14 cellular contexts compared by ENCODE assay signal in genomic region chr7:46745700-46746090, GRCh38.
DNase-seq lines count a peak whose midpoint lies in the region; ATAC-seq and TF ChIP-seq lines count a peak whose summit lies in the region.
"Had no signal": no experiment of that assay in that cellular context is flagged by ENCODE, and none has a peak within 500 bp of the region (broad histone marks: within the 10 kb centered on the region; RNA-seq: fewer than 3 reads in every experiment).

No MANE protein-coding gene starts in this region.

- H3K4me3 ChIP-seq in Panc1 (ENCODE audit: low read depth in 2 of 2, low read length in 2 of 2) (no peak overlapping the region), epithelial cell of proximal tubule (ENCODE audit: low read depth, low read length) (no peak overlapping the region), breast epithelium (no peak overlapping the region)
- H3K4me3 ChIP-seq: A549 had no signal

- CTCF ChIA-PET in Panc1 (lab: Charles Lee), result no interaction called here

- TF ChIP-seq POLR2A in breast epithelium (IDR thresholded peaks at IDR 0.05), result no peak

- DNase-seq in Right ventricle myocardium superior (no peak), Right ventricle myocardium inferior (ENCODE audit: missing footprints) (no peak), Panc1 (ENCODE audit: low read depth, low spot score) (no peak), epithelial cell of proximal tubule (ENCODE audit: low read depth) (no peak), renal cortical epithelial cell (ENCODE audit: low read depth) (peak; percentile 43), NCI-H69 (lab: John Stamatoyannopoulos, UW) (no peak), breast epithelium (ENCODE audit: low spot score in 2 of 2) (no peak)
- DNase-seq: activated B cell treated with CpG ODN at 0.5 μM for 24 hours; activated effector memory CD4-positive, alpha-beta T cell treated with anti-CD3 and anti-CD28 coated beads, Interleukin-2, amount 50 U/mL, for 16 hours; cerebellar nuclear complex; NCI-H1694; NCI-H510A treated with DMSO at 0.1 percent for 48 hours had no signal

- in situ Hi-C loops in Panc1 (cut with HindIII; ENCODE audit: low pct_unique_long_range_greater_than_20kb, low sequenced_read_pairs), result no loop called here

- no peaks in the 10 kb centered on the region for H3K36me3 ChIP-seq in Panc1 (ENCODE audit: control insufficient read depth, insufficient read depth, low read length)
- no peaks in the 10 kb centered on the region for H3K36me3 ChIP-seq in breast epithelium

- POLR2A ChIA-PET in Panc1 (lab: Charles Lee), result no interaction called here

- intact Hi-C loops in Right ventricle myocardium superior (cut with DNase I), result no loop called here
- intact Hi-C loops in Right ventricle myocardium inferior (cut with DNase I), result no loop called here
- intact Hi-C loops in Panc1 (cut with micrococcal nuclease; ENCODE audit: unreplicated experiment), result no loop called here
- intact Hi-C loops in breast epithelium (cut with DNase I; ENCODE audit: low total_unique reads), result no loop called here

- BruUV-seq in Panc1 (replicated peaks; lab: Mats Ljungman, UMichigan), result no TSS peak

- H3K27ac ChIP-seq in Panc1 (ENCODE audit: low read length) (no peak overlapping the region), breast epithelium (no peak overlapping the region)

- H3K27me3 ChIP-seq in Panc1 (ENCODE audit: control insufficient read depth, insufficient read depth, low read length) (no peaks in the 10 kb centered on the region), breast epithelium (no peaks in the 10 kb centered on the region)

- TF ChIP-seq CTCF in Panc1 (IDR thresholded peaks at IDR 0.05), result peak; percentile 29; the same call in 1 of the 2 replicates
- peak; percentile 45 for TF ChIP-seq CTCF in epithelial cell of proximal tubule (conservative IDR thresholded peaks at IDR 0.05; ENCODE audit: low read depth, low read length)
- TF ChIP-seq CTCF in breast epithelium (IDR thresholded peaks at IDR 0.05), result no peak

- H3K9me3 ChIP-seq in Panc1 (ENCODE audit: control insufficient read depth, insufficient read depth, low read depth, low read length) (no peaks in the 10 kb centered on the region), breast epithelium (no peaks in the 10 kb centered on the region)
- H3K9me3 ChIP-seq: A549 had no signal

- no peaks in the 10 kb centered on the region for H3K4me1 ChIP-seq in Panc1 (ENCODE audit: control insufficient read depth, insufficient read depth, low read length)
- no peaks in the 10 kb centered on the region for H3K4me1 ChIP-seq in breast epithelium
- H3K4me1 ChIP-seq: A549 had no signal

- ATAC-seq in Right ventricle myocardium superior (ENCODE audit: poor library complexity) (peak; percentile 58), Right ventricle myocardium inferior (no peak), Panc1 (no peak), GM19452 (IDR thresholded peaks at IDR 0.05; ENCODE audit: unreplicated experiment) (no peak)

Comparison
In these comparisons a context has a peak if more than half of its experiments do, and no peak if none do; other contexts are left out.
1. CTCF ChIP-seq: peak in Panc1 (single experiment) and epithelial cell of proximal tubule (single experiment); none in breast epithelium (0 of 3).